8 cellular contexts compared by ENCODE assay signal in the genomic region with DNA sequence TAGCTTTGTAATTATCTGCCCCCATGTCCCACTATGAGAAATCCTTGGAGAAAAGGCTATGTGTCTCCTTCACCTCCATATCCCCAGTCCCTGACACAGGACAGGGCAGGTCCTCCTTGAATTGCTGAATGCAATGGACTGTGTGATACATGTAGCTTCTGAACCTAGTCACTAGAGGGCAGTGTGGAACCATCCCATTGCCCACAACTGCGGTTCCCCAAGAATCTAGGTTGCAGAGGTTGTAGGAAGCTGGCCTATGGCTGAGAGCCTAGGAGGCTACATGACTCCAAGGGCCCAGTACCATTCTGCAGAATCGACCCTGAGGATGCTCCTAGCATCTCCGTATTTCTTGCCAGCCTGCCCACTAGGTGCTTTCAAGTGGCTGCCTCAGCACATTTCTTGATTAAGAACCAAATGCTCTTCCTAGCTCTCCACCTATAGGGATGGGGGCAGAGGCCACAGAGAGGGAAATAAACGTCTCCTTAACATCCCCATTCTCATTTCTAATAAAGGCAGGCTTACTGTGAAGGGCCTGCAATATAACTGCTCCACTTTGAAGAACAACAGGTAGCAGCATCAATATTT.
DNase-seq lines count a peak whose midpoint lies in the region; ATAC-seq, FAIRE-seq and TF ChIP-seq lines count a peak whose summit lies in the region.

No MANE protein-coding gene starts in this region.

- H3K4me1 ChIP-seq in CD4-positive, CD25-positive, alpha-beta regulatory T cell (ENCODE audit: control insufficient read depth, insufficient read depth, low read length, poor library complexity, severe bottlenecking): no peaks in the 10 kb centered on the region
- no peaks in the 10 kb centered on the region for H3K4me1 ChIP-seq in HepG2 (ENCODE audit: insufficient read depth, low read length)

- TF ChIP-seq RAD21 in HepG2 (CRISPR knock-in tag; IDR thresholded peaks at IDR 0.05): peak; percentile 78

- peaks cover 0 to 5% (median 3%) of the 10 kb centered on the region in 4 donors for H3K4me1 Mint-ChIP-seq in CD4-positive, CD25-positive, alpha-beta regulatory T cell
- peaks cover 5% of the 10 kb centered on the region for H3K4me1 Mint-ChIP-seq in chondrocyte (ENCODE audit: low read depth)

- 3% methylated on average over 4 of the region's 4 CpGs for WGBS in HepG2 (ENCODE audit: low lambda C conversion rate)

- CTCF ChIA-PET in HepG2 (lab: Yijun Ruan, JAX; ENCODE audit: low intra/inter-chr PET ratio, low total read pairs): interaction anchor here (2.0 kb wide), 1 partner anchor 342 kb away, joined by 15 read pairs; no protein-coding TSS in a partner anchor

- H3K4me2 ChIP-seq in HepG2 (ENCODE audit: low read depth, low read length): no peak overlapping the region

- no peak overlapping the region for H2AFZ ChIP-seq in HepG2 (ENCODE audit: low read length)

- intact Hi-C loops in HepG2 (cut with micrococcal nuclease; ENCODE audit: unreplicated experiment): loop anchor here (1.0 kb wide), 2 partner anchors 342 to 393 kb away; no protein-coding TSS in a partner anchor

- no peaks in the 10 kb centered on the region for H3K36me3 Mint-ChIP-seq in CD4-positive, CD25-positive, alpha-beta regulatory T cell
- no peaks in the 10 kb centered on the region for H3K36me3 Mint-ChIP-seq in chondrocyte (ENCODE audit: low read depth)

- ATAC-seq in CD4-positive, CD25-positive, alpha-beta regulatory T cell (ENCODE audit: low read depth in 2 of 2): peak; percentile 63 to 81
- ATAC-seq in GM19043 (IDR thresholded peaks at IDR 0.05; ENCODE audit: low read depth, unreplicated experiment) (peak; percentile 90), HG03108 (IDR thresholded peaks at IDR 0.05; ENCODE audit: unreplicated experiment) (peak; percentile 89), HepG2 (peak; percentile 100)

- no peak for TF ChIP-seq EP300 in HepG2 (IDR thresholded peaks at IDR 0.05; ENCODE audit: low read depth in 2 of 2, low read length in 2 of 2)
- TF ChIP-seq EP300 in HepG2 (CRISPR knock-in tag; IDR thresholded peaks at IDR 0.05; ENCODE audit: borderline replicate concordance): no peak

- H3K4me3 ChIP-seq in CD4-positive, CD25-positive, alpha-beta regulatory T cell (ENCODE audit: low read depth, low read length): no peak overlapping the region
- H3K4me3 ChIP-seq in WERI-Rb-1 (ENCODE audit: low read depth, low read length): no peak overlapping the region
- H3K4me3 ChIP-seq in HepG2 (replicated peaks in 1 of 3; ENCODE audit: insufficient read depth in 1 of 3, low read depth in 2 of 3, low read length in 3 of 3): no peak overlapping the region

- H3K79me2 ChIP-seq in HepG2 (ENCODE audit: insufficient read depth, low read length): no peaks in the 10 kb centered on the region

- TF ChIP-seq CTCF in WERI-Rb-1 (IDR thresholded peaks at IDR 0.05; ENCODE audit: low read depth, low read length) (peak; percentile 97), chondrocyte (IDR thresholded peaks at IDR 0.05) (peak; percentile 95), HepG2 (CRISPR knock-in tag; IDR thresholded peaks at IDR 0.05) (peak; percentile 96)

- POLR2A ChIA-PET in HepG2 (lab: Yijun Ruan, JAX): no interaction called here

- no peaks in the 10 kb centered on the region for H3K27me3 ChIP-seq in CD4-positive, CD25-positive, alpha-beta regulatory T cell (ENCODE audit: control insufficient read depth, insufficient read depth, low read length)
- H3K27me3 ChIP-seq in WERI-Rb-1 (ENCODE audit: insufficient read depth, low read depth, severe bottlenecking): no peaks in the 10 kb centered on the region
- H3K27me3 ChIP-seq in HepG2 (ENCODE audit: control insufficient read depth in 1 of 2, insufficient read depth in 2 of 2, low read length in 2 of 2): no peaks in the 10 kb centered on the region

- TF ChIP-seq POLR2A in HepG2 (IDR thresholded peaks at IDR 0.05; ENCODE audit: insufficient read depth in 1 of 2, low read depth in 2 of 2, low read length in 2 of 2): no peak

- peak; percentile 95 for FAIRE-seq in HepG2 (lab: Jason Lieb, UNC)

- no peaks in the 10 kb centered on the region for H3K9me3 Mint-ChIP-seq in CD4-positive, CD25-positive, alpha-beta regulatory T cell
- H3K9me3 Mint-ChIP-seq in chondrocyte (ENCODE audit: low read depth): no peaks in the 10 kb centered on the region

- BruUV-seq in HepG2 (replicated peaks; lab: Mats Ljungman, UMichigan): no TSS peak

- peaks cover 7% of the 10 kb centered on the region for H3K27me3 Mint-ChIP-seq in CD4-positive, CD25-positive, alpha-beta regulatory T cell
- peaks cover 33% of the 10 kb centered on the region for H3K27me3 Mint-ChIP-seq in chondrocyte (ENCODE audit: low read depth)

- H3K9me3 ChIP-seq in CD4-positive, CD25-positive, alpha-beta regulatory T cell (ENCODE audit: control insufficient read depth in 2 of 2, low read length in 2 of 2): no peaks in the 10 kb centered on the region
- H3K9me3 ChIP-seq in WERI-Rb-1 (ENCODE audit: severe bottlenecking) (no peaks in the 10 kb centered on the region), HepG2 (ENCODE audit: low read length) (no peaks in the 10 kb centered on the region)

- no peaks in the 10 kb centered on the region for H4K20me1 ChIP-seq in HepG2 (ENCODE audit: insufficient read depth, low read length)

- no peak overlapping the region for H3K27ac Mint-ChIP-seq in CD4-positive, CD25-positive, alpha-beta regulatory T cell
- H3K27ac Mint-ChIP-seq in chondrocyte (ENCODE audit: unreplicated experiment): no peak overlapping the region

- in situ Hi-C loops in HepG2 (cut with HindIII; ENCODE audit: extremely low pct_ligation_motif_present, low pct_unique_long_range_greater_than_20kb): loop anchor here (10.0 kb wide), 1 partner anchor 340 kb away; no protein-coding TSS in a partner anchor

- H3K36me3 ChIP-seq in CD4-positive, CD25-positive, alpha-beta regulatory T cell (ENCODE audit: control insufficient read depth, insufficient read depth, low read length): no peaks in the 10 kb centered on the region
- H3K36me3 ChIP-seq in WERI-Rb-1 (no peaks in the 10 kb centered on the region), HepG2 (replicated peaks in 1 of 2; ENCODE audit: control insufficient read depth in 1 of 2, insufficient read depth in 2 of 2, low read length in 2 of 2) (no peaks in the 10 kb centered on the region)

- H3K9ac ChIP-seq in HepG2 (ENCODE audit: insufficient read depth, low read depth, low read length): no peak overlapping the region

- no peak overlapping the region for H3K4me3 Mint-ChIP-seq in CD4-positive, CD25-positive, alpha-beta regulatory T cell
- no peak overlapping the region for H3K4me3 Mint-ChIP-seq in chondrocyte (ENCODE audit: unreplicated experiment)

- H3K27ac ChIP-seq in CD4-positive, CD25-positive, alpha-beta regulatory T cell (ENCODE audit: insufficient read depth, low read length, poor library complexity, severe bottlenecking): no peak overlapping the region
- H3K27ac ChIP-seq in WERI-Rb-1 (no peak overlapping the region), HepG2 (ENCODE audit: extremely low read length, insufficient read depth, low read length) (no peak overlapping the region)

- DNase-seq in CD4-positive, CD25-positive, alpha-beta regulatory T cell: peak in 2 of 3 donors; percentile 41 to 70
- DNase-seq in NCI-H2196 (lab: John Stamatoyannopoulos, UW; ENCODE audit: unreplicated experiment) (peak; percentile 75), WERI-Rb-1 (peak; percentile 73), chondrocyte (ENCODE audit: low spot score) (no peak), HepG2 (ENCODE audit: low spot score) (peak; percentile 60)
- DNase-seq in stimulated activated CD4-positive, alpha-beta T cell treated with anti-CD3 and anti-CD28 coated beads, TNF-alpha, amount 100 ng/mL, for 48 hours (ENCODE audit: low read depth in 3 of 3): peak; percentile 7 to 11 (median 11)

TF ChIP-seq in HepG2, 621 proteins besides CTCF, POLR2A, EP300 and RAD21 (continues in another document):
- TF ChIP-seq STAG1 (CRISPR knock-in tag; IDR thresholded peaks at IDR 0.05): peak; percentile 91
- 0 out of 2 replicates have a peak, but pooled peaks have one; percentile 20 for TF ChIP-seq ZNF792 (CRISPR knock-in tag; IDR thresholded peaks at IDR 0.05)
- TF ChIP-seq, protein P1, sequence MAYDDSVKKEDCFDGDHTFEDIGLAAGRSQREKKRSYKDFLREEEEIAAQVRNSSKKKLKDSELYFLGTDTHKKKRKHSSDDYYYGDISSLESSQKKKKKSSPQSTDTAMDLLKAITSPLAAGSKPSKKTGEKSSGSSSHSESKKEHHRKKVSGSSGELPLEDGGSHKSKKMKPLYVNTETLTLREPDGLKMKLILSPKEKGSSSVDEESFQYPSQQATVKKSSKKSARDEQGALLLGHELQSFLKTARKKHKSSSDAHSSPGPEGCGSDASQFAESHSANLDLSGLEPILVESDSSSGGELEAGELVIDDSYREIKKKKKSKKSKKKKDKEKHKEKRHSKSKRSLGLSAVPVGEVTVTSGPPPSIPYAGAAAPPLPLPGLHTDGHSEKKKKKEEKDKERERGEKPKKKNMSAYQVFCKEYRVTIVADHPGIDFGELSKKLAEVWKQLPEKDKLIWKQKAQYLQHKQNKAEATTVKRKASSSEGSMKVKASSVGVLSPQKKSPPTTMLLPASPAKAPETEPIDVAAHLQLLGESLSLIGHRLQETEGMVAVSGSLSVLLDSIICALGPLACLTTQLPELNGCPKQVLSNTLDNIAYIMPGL (CRISPR knock-in tag; IDR thresholded peaks at IDR 0.05; ENCODE audit: borderline replicate concordance in 1 of 2, low read depth in 1 of 2): 0 out of 4 replicates have a peak, but pooled peaks of 1 of the 2 experiments have one; percentile 38
- peak; percentile 84 for TF ChIP-seq XRCC5 (optimal IDR thresholded peaks at IDR 0.05; ENCODE audit: low read length)
- TF ChIP-seq MIER2 (CRISPR knock-in tag; IDR thresholded peaks at IDR 0.05): 0 out of 2 replicates have a peak, but pooled peaks have one; percentile 55
- TF ChIP-seq, protein P2, sequence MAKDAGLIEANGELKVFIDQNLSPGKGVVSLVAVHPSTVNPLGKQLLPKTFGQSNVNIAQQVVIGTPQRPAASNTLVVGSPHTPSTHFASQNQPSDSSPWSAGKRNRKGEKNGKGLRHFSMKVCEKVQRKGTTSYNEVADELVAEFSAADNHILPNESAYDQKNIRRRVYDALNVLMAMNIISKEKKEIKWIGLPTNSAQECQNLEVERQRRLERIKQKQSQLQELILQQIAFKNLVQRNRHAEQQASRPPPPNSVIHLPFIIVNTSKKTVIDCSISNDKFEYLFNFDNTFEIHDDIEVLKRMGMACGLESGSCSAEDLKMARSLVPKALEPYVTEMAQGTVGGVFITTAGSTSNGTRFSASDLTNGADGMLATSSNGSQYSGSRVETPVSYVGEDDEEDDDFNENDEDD (CRISPR knock-in tag; IDR thresholded peaks at IDR 0.05; ENCODE audit: borderline replicate concordance): 0 out of 2 replicates have a peak, but pooled peaks have one; percentile 28
- no peak for TF ChIP-seq NONO (IDR thresholded peaks at IDR 0.05)
- 0 out of 2 replicates have a peak, but pooled peaks have one; percentile 14 for TF ChIP-seq NONO (CRISPR knock-in tag; conservative IDR thresholded peaks at IDR 0.05)
- TF ChIP-seq PHB2 (IDR thresholded peaks at IDR 0.05; ENCODE audit: partially characterized antibody): no peak
- TF ChIP-seq, protein P3, sequence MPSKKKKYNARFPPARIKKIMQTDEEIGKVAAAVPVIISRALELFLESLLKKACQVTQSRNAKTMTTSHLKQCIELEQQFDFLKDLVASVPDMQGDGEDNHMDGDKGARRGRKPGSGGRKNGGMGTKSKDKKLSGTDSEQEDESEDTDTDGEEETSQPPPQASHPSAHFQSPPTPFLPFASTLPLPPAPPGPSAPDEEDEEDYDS (CRISPR knock-in tag; IDR thresholded peaks at IDR 0.05): peak; percentile 34; the same call in 1 of the 2 replicates
